ENCODE assay signal across 8 cellular contexts in genomic region chr6:159761135-159761872, GRCh38. TPM values are rescaled to one million over a fixed set of nuclear protein-coding genes. Genes with fewer than 3 reads are reported as not detected.
DNase-seq lines count a peak whose midpoint lies in the region; ATAC-seq and TF ChIP-seq lines count a peak whose summit lies in the region.

No MANE protein-coding gene starts in this region.

- POLR2A ChIA-PET in CD4-positive, alpha-beta T cell (lab: Charles Lee): interaction anchor here (1.0 to 7.8 kb wide), 13 partner anchors 9 to 255 kb away, joined by 3 to 148 read pairs (median 4); partner anchors contain the start of genes MRPL18, SOD2, TCP1 and WTAP

- intact Hi-C loops in CD4-positive, alpha-beta T cell (cut with DNase I, micrococcal nuclease): loop anchor here (1.0 to 2.0 kb wide), 2 partner anchors 34 to 71 kb away; partner anchors contain the start of gene WTAP (in 1 of the 2)
- intact Hi-C loops in adrenal gland (cut with DNase I): loop anchor here in 1 of 2 donors (10.0 kb wide), 1 partner anchor 67 kb away; the partner anchor contains the start of gene SOD2

- H3K4me3 ChIP-seq in adrenal gland: peak overlapping the region in 2 of 4 donors; percentile 87 to 91
- peak overlapping the region; percentile 47 for H3K4me3 ChIP-seq in iPS-11a (ENCODE audit: low read depth, low read length)
- peak overlapping the region; percentile 98 for H3K4me3 ChIP-seq in skeletal muscle satellite cell (ENCODE audit: low read length)

- peaks cover 6 to 24% of the 10 kb centered on the region in 2 donors for H3K4me1 ChIP-seq in adrenal gland (replicated peaks in 1 of 2)
- H3K4me1 ChIP-seq in skeletal muscle satellite cell (ENCODE audit: control insufficient read depth, insufficient read depth, low read length): peaks cover 36% of the 10 kb centered on the region

- no peaks in the 10 kb centered on the region for H3K27me3 Mint-ChIP-seq in CD4-positive, alpha-beta T cell

- peak in 2 of 10 experiments; percentile 12 to 17 for DNase-seq in CD4-positive, alpha-beta T cell
- DNase-seq in M059J (ENCODE audit: low read depth): peak; percentile 20
- DNase-seq in adrenal gland: peak in 6 of 7 donors; percentile 27 to 69 (median 41)
- no peak for DNase-seq in DMS153 treated with DMSO at 0.1 percent for 48 hours (lab: John Stamatoyannopoulos, UW; ENCODE audit: unreplicated experiment)

- H3K27ac ChIP-seq in CD4-positive, alpha-beta T cell (ENCODE audit: low read depth, low read length): peak overlapping the region; percentile 94
- peak overlapping the region; percentile 99 to 100 (median 99) for H3K27ac ChIP-seq in adrenal gland

- no peaks in the 10 kb centered on the region for H3K27me3 ChIP-seq in CD4-positive, alpha-beta T cell (ENCODE audit: control insufficient read depth, insufficient read depth, low read length)
- no peaks in the 10 kb centered on the region for H3K27me3 ChIP-seq in adrenal gland
- no peaks in the 10 kb centered on the region for H3K27me3 ChIP-seq in skeletal muscle satellite cell (ENCODE audit: control insufficient read depth, insufficient read depth, low read length)

- H3K9me3 ChIP-seq in CD4-positive, alpha-beta T cell (ENCODE audit: control insufficient read depth, low read length): no peaks in the 10 kb centered on the region
- no peaks in the 10 kb centered on the region for H3K9me3 ChIP-seq in adrenal gland (replicated peaks in 1 of 3)
- no peaks in the 10 kb centered on the region for H3K9me3 ChIP-seq in skeletal muscle satellite cell (replicated peaks; ENCODE audit: low read length)

- H3K36me3 Mint-ChIP-seq in CD4-positive, alpha-beta T cell (ENCODE audit: low read depth): peaks cover 64% of the 10 kb centered on the region

- peak overlapping the region; percentile 98 for H3K4me3 Mint-ChIP-seq in CD4-positive, alpha-beta T cell

- H3K27ac Mint-ChIP-seq in CD4-positive, alpha-beta T cell: peak overlapping the region; percentile 97

- no peaks in the 10 kb centered on the region for H3K9me3 Mint-ChIP-seq in CD4-positive, alpha-beta T cell

- CTCF ChIA-PET in CD4-positive, alpha-beta T cell (lab: Charles Lee): interaction anchor here (1.2 kb wide), 1 partner anchor 27 kb away, joined by 4 read pairs; no protein-coding TSS in a partner anchor

- H3K4me1 Mint-ChIP-seq in CD4-positive, alpha-beta T cell (ENCODE audit: low read depth): peaks cover 34% of the 10 kb centered on the region

- 4 to 9% (median 6%) methylated on average over 18 to 45 of the region's 45 CpGs for WGBS in adrenal gland, 4 donors

- peak overlapping the region; percentile 93 for H3K9ac ChIP-seq in skeletal muscle satellite cell (ENCODE audit: low read depth, low read length)

- H3K36me3 ChIP-seq in adrenal gland (replicated peaks in 1 of 2) (peaks cover 0 to 28% of the 10 kb centered on the region in 2 donors), skeletal muscle satellite cell (ENCODE audit: insufficient read depth, low read length) (peaks cover 40% of the 10 kb centered on the region)

- no peak for TF ChIP-seq POLR2A in adrenal gland (IDR thresholded peaks at IDR 0.05)

- peak overlapping the region; percentile 99 for H3K4me2 ChIP-seq in skeletal muscle satellite cell (ENCODE audit: low read length)

- TF ChIP-seq CTCF in CD4-positive, alpha-beta T cell (IDR thresholded peaks at IDR 0.05): no peak
- no peak for TF ChIP-seq CTCF in adrenal gland (IDR thresholded peaks at IDR 0.05)

- peak; percentile 9 for ATAC-seq in CD4-positive, alpha-beta T cell (ENCODE audit: poor library complexity)
- ATAC-seq in GM19395 (IDR thresholded peaks at IDR 0.05; ENCODE audit: unreplicated experiment): peak; percentile 1
- ATAC-seq in HG03139 (IDR thresholded peaks at IDR 0.05; ENCODE audit: unreplicated experiment): no peak

RNA-seq across cellular contexts. Expression of gene ACAT2, which starts 0.5 kb away (rescaled TPM):
- total RNA-seq in CD4-positive, alpha-beta T cell: 10 to 100 TPM; 21.4 to 25.8 TPM
- 49.6 and 75.8 TPM in 2 replicates for total RNA-seq in M059J (2014; rRNA removed; shearing (Covaris generic))
- 100 to 1,000 TPM in 1 of 8 donors, 10 to 100 TPM in 6, 1 to 10 TPM in 1; 8.7 to 163 (median 15.0) TPM for total RNA-seq in adrenal gland
- polyA plus RNA-seq in adrenal gland: 100 to 1,000 TPM in 1 of 3 donors, 10 to 100 TPM in 2; 10.1 to 305 (median 17.4) TPM
- total RNA-seq in skeletal muscle satellite cell (2012; rRNA removed): 14.6 and 26.6 TPM in 2 replicates

RNA-seq across cellular contexts. Expression of gene TCP1, which starts 28.1 kb away (rescaled TPM):
- 100 to 1,000 TPM; 212 to 216 TPM for total RNA-seq in CD4-positive, alpha-beta T cell
- 264 and 310 TPM in 2 replicates for total RNA-seq in M059J (2014; rRNA removed; shearing (Covaris generic))
- total RNA-seq in adrenal gland: 100 to 1,000 TPM in 5 of 8 donors, 10 to 100 TPM in 3; 81.9 to 178 (median 118) TPM
- 100 to 1,000 TPM in 1 of 3 donors, 10 to 100 TPM in 2; 59.0 to 235 (median 88.8) TPM for polyA plus RNA-seq in adrenal gland
- 290 and 301 TPM in 2 replicates for total RNA-seq in skeletal muscle satellite cell (2012; rRNA removed)

RNA-seq across cellular contexts. Expression of gene MRPL18, which starts 29.0 kb away (rescaled TPM):
- total RNA-seq in CD4-positive, alpha-beta T cell: 10 to 100 TPM in 1 of 2 experiments, 1 to 10 TPM in 1; 9.8 to 10.2 TPM
- 241 and 249 TPM in 2 replicates for total RNA-seq in M059J (2014; rRNA removed; shearing (Covaris generic))
- 100 to 1,000 TPM in 2 of 8 donors, 10 to 100 TPM in 6; 63.7 to 127 (median 77.1) TPM for total RNA-seq in adrenal gland
- polyA plus RNA-seq in adrenal gland: 100 to 1,000 TPM; 110 to 138 (median 132) TPM
- total RNA-seq in skeletal muscle satellite cell (2012; rRNA removed): 87.7 and 89.8 TPM in 2 replicates

RNA-seq across cellular contexts. Expression of gene WTAP, which starts 34.0 kb away (rescaled TPM):
- total RNA-seq in CD4-positive, alpha-beta T cell: 100 to 1,000 TPM; 211 to 227 TPM
- 79.6 and 106 TPM in 2 replicates for total RNA-seq in M059J (2014; rRNA removed; shearing (Covaris generic))
- total RNA-seq in adrenal gland: 100 to 1,000 TPM in 3 of 8 donors, 10 to 100 TPM in 5; 78.9 to 145 (median 85.0) TPM
- polyA plus RNA-seq in adrenal gland: 100 to 1,000 TPM in 2 of 3 donors, 10 to 100 TPM in 1; 56.8 to 162 (median 116) TPM
- 69.0 and 115 TPM in 2 replicates for total RNA-seq in skeletal muscle satellite cell (2012; rRNA removed)

RNA-seq across cellular contexts. Expression of gene PNLDC1, which starts 38.8 kb away (rescaled TPM):
- under 1 TPM in 1 of 2 experiments, not detected in 1; 0.14 TPM for total RNA-seq in CD4-positive, alpha-beta T cell
- total RNA-seq in M059J (2014; rRNA removed; shearing (Covaris generic)): not detected in 2 replicates
- total RNA-seq in adrenal gland: 1 to 10 TPM in 1 of 8 donors, under 1 TPM in 1, not detected in 6; 0.14 to 2.9 TPM
- polyA plus RNA-seq in adrenal gland: under 1 TPM in 2 of 3 donors, not detected in 1; 0.07 to 0.48 TPM
- total RNA-seq in skeletal muscle satellite cell (2012; rRNA removed): not detected in 2 replicates

Comparison
In these comparisons a context has a peak if more than half of its experiments do, and no peak if none do; other contexts are left out.
1. RNA of gene MRPL18, which starts 29.0 kb away (total RNA-seq): 241 to 249 TPM in M059J and 63.7 to 127 TPM in adrenal gland; 9.8 to 10.2 TPM in CD4-positive, alpha-beta T cell; every median in the first group is over 4 times any median in the second.